Comparison of ENCODE assay signal across 8 cellular contexts in the genomic region with DNA sequence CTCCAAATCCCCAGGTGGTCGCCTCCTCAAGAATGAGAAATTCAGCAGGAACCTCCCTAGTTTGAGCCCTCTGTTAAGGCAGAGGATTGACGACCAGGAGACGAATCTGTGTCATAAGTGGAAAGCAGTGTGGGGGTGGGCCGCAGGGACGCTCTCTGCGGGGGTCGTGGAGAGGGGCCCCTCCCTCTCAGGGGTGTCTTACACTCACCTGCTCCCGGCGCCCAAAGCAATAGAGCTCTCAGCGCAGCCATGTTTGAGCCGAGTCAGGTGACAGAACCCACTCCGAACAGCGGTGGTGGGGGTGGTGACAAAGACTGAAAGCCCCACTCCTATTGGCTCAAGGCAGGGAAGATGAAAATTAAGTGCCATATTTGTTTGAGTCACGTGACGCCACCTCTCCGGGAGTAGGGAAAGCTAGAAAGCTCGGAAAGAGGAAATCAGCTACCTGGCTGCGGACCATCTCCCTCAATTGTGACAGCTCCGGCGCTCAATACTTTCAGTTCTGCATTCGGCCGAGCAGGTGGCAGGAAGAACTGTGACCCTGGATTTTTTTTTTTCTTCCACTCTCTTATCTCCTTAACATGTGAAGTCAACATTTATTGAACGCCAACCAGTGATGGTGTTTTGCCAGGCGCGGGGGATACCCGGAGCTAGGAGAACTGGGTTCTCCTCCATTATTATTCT. TPM values are rescaled to one million over a fixed set of nuclear protein-coding genes. Genes with fewer than 3 reads are reported as not detected.
DNase-seq lines count a peak whose midpoint lies in the region; ATAC-seq and TF ChIP-seq lines count a peak whose summit lies in the region.

Gene ZFYVE26, minus strand, starts transcription at position 265 of the 684 bp plus-strand sequence. CDS start 627 bp downstream, outside the sequence.

- H3K36me3 Mint-ChIP-seq in activated T-cell treated with anti-CD3 and anti-CD28 coated beads, Interleukin-2, amount 50 U/mL, for 24 hours (ENCODE audit: low read depth): peaks cover 40% of the 10 kb centered on the region

- in situ Hi-C loops in KBM-7 (cut with MboI; ENCODE audit: low pct_unique_long_range_greater_than_20kb, low sequenced_read_pairs): no loop called here

- ATAC-seq in GM21717 (IDR thresholded peaks at IDR 0.05; ENCODE audit: unreplicated experiment) (peak; percentile 82), esophagus mucosa (peak; percentile 96)

- peak within 1 kb of the TSS; percentile 32 for H3K9ac ChIP-seq in muscle layer of colon (ENCODE audit: low read length)

- no peaks in the 10 kb centered on the region for H3K27me3 Mint-ChIP-seq in activated T-cell treated with anti-CD3 and anti-CD28 coated beads, Interleukin-2, amount 50 U/mL, for 24 hours

- H3K27ac Mint-ChIP-seq in activated T-cell treated with anti-CD3 and anti-CD28 coated beads, Interleukin-2, amount 50 U/mL, for 24 hours: peak within 1 kb of the TSS; percentile 98

- peaks cover 25% of the 10 kb centered on the region for H3K4me1 ChIP-seq in muscle layer of colon (ENCODE audit: insufficient read depth, low read length)

- H3K9me3 Mint-ChIP-seq in activated T-cell treated with anti-CD3 and anti-CD28 coated beads, Interleukin-2, amount 50 U/mL, for 24 hours: no peaks in the 10 kb centered on the region

- H3K4me1 Mint-ChIP-seq in activated T-cell treated with anti-CD3 and anti-CD28 coated beads, Interleukin-2, amount 50 U/mL, for 24 hours (ENCODE audit: low read depth): peaks cover 55% of the 10 kb centered on the region

- H3K27ac ChIP-seq in muscle layer of colon (ENCODE audit: low read depth, low read length): peak within 1 kb of the TSS; percentile 71

- H3K4me3 ChIP-seq in muscle layer of colon (ENCODE audit: low read depth in 1 of 2, low read length in 2 of 2): peak within 1 kb of the TSS; percentile 78 to 81

- no peaks in the 10 kb centered on the region for H3K27me3 ChIP-seq in muscle layer of colon (ENCODE audit: control insufficient read depth in 1 of 2, insufficient read depth in 2 of 2, low read length in 2 of 2)

- peak; percentile 92 for DNase-seq in DMS153 treated with DMSO at 0.1 percent for 48 hours (lab: John Stamatoyannopoulos, UW; ENCODE audit: unreplicated experiment)
- peak; percentile 97 for DNase-seq in KBM-7
- DNase-seq in activated T-cell treated with anti-CD3 and anti-CD28 coated beads, Interleukin-2, amount 50 U/mL, for 24 hours: peak; percentile 85
- DNase-seq in stimulated activated CD8-positive, alpha-beta memory T cell treated with anti-CD3 and anti-CD28 coated beads, Interleukin-7, amount 100 ng/mL, for 24 hours (ENCODE audit: low read depth): peak; percentile 72

- H3K4me3 Mint-ChIP-seq in activated T-cell treated with anti-CD3 and anti-CD28 coated beads, Interleukin-2, amount 50 U/mL, for 24 hours: peak within 1 kb of the TSS; percentile 96

- H3K36me3 ChIP-seq in muscle layer of colon (ENCODE audit: insufficient read depth, low read length): peaks cover 17% of the 10 kb centered on the region

- H3K9me3 ChIP-seq in muscle layer of colon (ENCODE audit: low read length): no peaks in the 10 kb centered on the region

TF ChIP-seq in PFSK-1, 5 proteins besides CTCF, POLR2A, EP300 and RAD21:
- TF ChIP-seq FOXP2 (optimal IDR thresholded peaks at IDR 0.05; ENCODE audit: borderline replicate concordance, extremely low read depth, extremely low read length, insufficient read depth) (no peak), POLR2AphosphoS5 (IDR thresholded peaks at IDR 0.05; ENCODE audit: low read depth, low read length) (peak; percentile 73), REST (IDR thresholded peaks at IDR 0.05; ENCODE audit: insufficient read depth in 1 of 2, low read depth in 2 of 2, low read length in 2 of 2) (no peak), TAF1 (IDR thresholded peaks at IDR 0.05; ENCODE audit: borderline replicate concordance, insufficient read depth, low read length) (peak; percentile 47; the same call in 1 of the 2 replicates), SIN3A (IDR thresholded peaks at IDR 0.05; ENCODE audit: borderline replicate concordance, insufficient read depth, low read length) (peak; percentile 65; the same call in 1 of the 2 replicates)

RNA-seq across cellular contexts. Expression of gene ZFYVE26, which starts in this region (rescaled TPM):
- 7.1 TPM for polyA plus RNA-seq in PFSK-1 (2012; ENCODE audit: insufficient read length, low read depth)
- 12.6 TPM for total RNA-seq in esophagus mucosa

Comparison
In these comparisons a context has a peak if more than half of its experiments do, and no peak if none do; other contexts are left out.
1. Peak in every context shown above with its lines: DNase-seq, ATAC-seq, H3K4me3 ChIP-seq and H3K27ac ChIP-seq.